In genomic region chr12:124538194-124539082, GRCh38 we compare ENCODE assay signal across 9 cellular contexts. TPM values are rescaled to one million over a fixed set of nuclear protein-coding genes. Genes with fewer than 3 reads are reported as not detected.
DNase-seq lines count a peak whose midpoint lies in the region; ATAC-seq, FAIRE-seq and TF ChIP-seq lines count a peak whose summit lies in the region.
"Had no signal": no experiment of that assay in that cellular context is flagged by ENCODE, and none has a peak within 500 bp of the region (broad histone marks: within the 10 kb centered on the region; RNA-seq: fewer than 3 reads in every experiment).

No MANE protein-coding gene starts in this region.

- no peak for ATAC-seq in HG02885 (IDR thresholded peaks at IDR 0.05; ENCODE audit: poor library complexity, unreplicated experiment)

- H3K36me3 ChIP-seq in H1 (ENCODE audit: control insufficient read depth in 2 of 4, insufficient read depth in 4 of 4, low read length in 3 of 4) (no peaks in the 10 kb centered on the region; a peak in 2 of 8 replicates), neuronal stem cell (replicated peaks in 1 of 2; ENCODE audit: control insufficient read depth in 2 of 2, insufficient read depth in 2 of 2, low read length in 2 of 2) (peaks cover 2 to 4% of the 10 kb centered on the region in 2 donors)
- peaks cover 11% of the 10 kb centered on the region for H3K36me3 ChIP-seq in effector memory CD4-positive, alpha-beta T cell (ENCODE audit: control insufficient read depth, insufficient read depth, low read length)

- H4K20me1 ChIP-seq in H1 (replicated peaks in 1 of 2; ENCODE audit: control insufficient read depth in 1 of 2, insufficient read depth in 2 of 2, low read length in 2 of 2) = peaks cover 39 to 50% of the 10 kb centered on the region in 2 experiments

- H3K23ac ChIP-seq in H1 (ENCODE audit: insufficient read length) (no peak overlapping the region), neuronal stem cell (ENCODE audit: low read depth, low read length, poor library complexity) (peak overlapping the region; percentile 59)

- no peak for FAIRE-seq in H1 (lab: Jason Lieb, UNC)
- FAIRE-seq: G401.6 had no signal

- H3K27ac ChIP-seq in H1 (ENCODE audit: low read depth, low read length) (no peak overlapping the region), neuronal stem cell (replicated peaks; ENCODE audit: low read length) (no peak overlapping the region)
- H3K27ac ChIP-seq in effector memory CD4-positive, alpha-beta T cell (ENCODE audit: insufficient read depth, low read length, poor library complexity, severe bottlenecking) = no peak overlapping the region

- TF ChIP-seq EP300 in Ishikawa (IDR thresholded peaks at IDR 0.05; ENCODE audit: borderline replicate concordance) (no peak), H1 (IDR thresholded peaks at IDR 0.05; ENCODE audit: borderline replicate concordance in 1 of 2, low read depth in 2 of 2, low read length in 2 of 2) (no peak)

- H2AK5ac ChIP-seq in H1 (ENCODE audit: low read depth, low read length) (no peak overlapping the region), neuronal stem cell (ENCODE audit: low read depth, low read length) (peak overlapping the region; percentile 76)

- no peak overlapping the region for H2BK20ac ChIP-seq in H1 (ENCODE audit: low read length)

- intact Hi-C loops in CD14-positive monocyte (cut with micrococcal nuclease) = no loop called here

- H3K4ac ChIP-seq in H1 (replicated peaks; ENCODE audit: insufficient read length, low read depth, low read length) (peak overlapping the region; percentile 61), neuronal stem cell (ENCODE audit: low read length) (peak overlapping the region; percentile 66)

- DNase-seq in CD14-positive monocyte (ENCODE audit: low spot score) (peak; percentile 58), H1 (ENCODE audit: low read depth in 1 of 2, low spot score in 2 of 2) (no peak), neuronal stem cell (ENCODE audit: low spot score) (no peak), GM10248 (ENCODE audit: extremely low spot score) (no peak)
- no peak for DNase-seq in stimulated activated CD4-positive, alpha-beta T cell treated with anti-CD3 and anti-CD28 coated beads, Interleukin-4, amount 100 ng/mL, for 4 hours
- DNase-seq in effector memory CD4-positive, alpha-beta T cell = no peak

- H3K4me2 ChIP-seq in H1 (ENCODE audit: insufficient read depth in 1 of 2, low read depth in 2 of 2, low read length in 2 of 2) = no peak overlapping the region
- peak overlapping the region; percentile 4 for H3K4me2 ChIP-seq in neuronal stem cell (ENCODE audit: insufficient read depth, low read length, poor library complexity, severe bottlenecking)

- H3K9me3 ChIP-seq in H1 (ENCODE audit: insufficient read depth in 2 of 2, low read depth in 1 of 2, low read length in 1 of 2) = no peaks in the 10 kb centered on the region
- H3K9me3 ChIP-seq in neuronal stem cell (replicated peaks in 1 of 2; ENCODE audit: control insufficient read depth in 2 of 2, insufficient read depth in 1 of 2, low read depth in 1 of 2, low read length in 2 of 2) = no peaks in the 10 kb centered on the region
- H3K9me3 ChIP-seq in effector memory CD4-positive, alpha-beta T cell (ENCODE audit: control insufficient read depth, low read length) = no peaks in the 10 kb centered on the region

- H3K18ac ChIP-seq in H1 (ENCODE audit: extremely low read depth, low read length) = peak overlapping the region; percentile 71; the same call in 1 of the 2 replicates
- H3K18ac ChIP-seq in neuronal stem cell (ENCODE audit: low read length) = peak overlapping the region; percentile 87

- H3K27me3 ChIP-seq in H1 (replicated peaks in 1 of 4; ENCODE audit: control insufficient read depth in 3 of 4, extremely low read depth in 1 of 4, insufficient read depth in 3 of 4, low read length in 3 of 4) (no peaks in the 10 kb centered on the region), neuronal stem cell (ENCODE audit: control insufficient read depth in 3 of 3, insufficient read depth in 3 of 3, low read depth in 1 of 3, low read length in 3 of 3) (no peaks in the 10 kb centered on the region)
- H3K27me3 ChIP-seq in effector memory CD4-positive, alpha-beta T cell (replicated peaks; ENCODE audit: control insufficient read depth, insufficient read depth, low read length, poor library complexity, severe bottlenecking) = no peaks in the 10 kb centered on the region

- peak overlapping the region; percentile 49 to 71 for H3K4me3 Mint-ChIP-seq in CD14-positive monocyte

- H3K4me1 ChIP-seq in H1 (replicated peaks in 1 of 4; ENCODE audit: control insufficient read depth in 3 of 4, insufficient read depth in 4 of 4, low read length in 3 of 4) (peaks cover 0 to 30% (median 13%) of the 10 kb centered on the region in 4 experiments; a peak in 6 of 7 replicates), neuronal stem cell (ENCODE audit: control insufficient read depth in 2 of 2, insufficient read depth in 1 of 2, low read depth in 1 of 2, low read length in 2 of 2) (peaks cover 15 to 28% of the 10 kb centered on the region in 2 donors)
- H3K4me1 ChIP-seq in effector memory CD4-positive, alpha-beta T cell (ENCODE audit: control insufficient read depth, insufficient read depth, low read length, poor library complexity, severe bottlenecking) = peaks cover 14% of the 10 kb centered on the region

- H2AFZ ChIP-seq in H1 (ENCODE audit: low read length) (no peak overlapping the region), neuronal stem cell (ENCODE audit: low read length) (no peak overlapping the region)

- H2BK15ac ChIP-seq in H1 (ENCODE audit: low read length) = no peak overlapping the region
- peak overlapping the region; percentile 31 for H2BK15ac ChIP-seq in neuronal stem cell (ENCODE audit: low read length)

- H4K91ac ChIP-seq in H1 (replicated peaks; ENCODE audit: insufficient read length, low read length) (no peak overlapping the region), neuronal stem cell (ENCODE audit: low read depth, low read length, poor library complexity) (peak overlapping the region; percentile 94)

- H3K27ac Mint-ChIP-seq in CD14-positive monocyte = peak overlapping the region; percentile 63 to 87 (median 81)

- CTCF ChIA-PET in H1 (lab: Charles Lee; ENCODE audit: partially characterized antibody) = interaction anchor here (0.8 to 3.3 kb wide), 11 partner anchors 12 to 227 kb away, joined by 3 to 17 read pairs (median 4); no protein-coding TSS in a partner anchor
- CTCF ChIA-PET in GM10248 (lab: Yijun Ruan, JAX) = interaction anchor here (0.8 to 1.3 kb wide), 4 partner anchors 7 to 73 kb away, joined by 3 to 4 read pairs (median 4); no protein-coding TSS in a partner anchor

- H3K79me1 ChIP-seq in H1 (ENCODE audit: low read depth, low read length) (peaks cover 14% of the 10 kb centered on the region), neuronal stem cell (ENCODE audit: low read depth, low read length) (peaks cover 27% of the 10 kb centered on the region)

- TF ChIP-seq POLR2A in H1 (IDR thresholded peaks at IDR 0.05; ENCODE audit: control extremely low read depth in 1 of 2, low read depth in 2 of 2, low read length in 2 of 2) = no peak

- WGBS in H1 (ENCODE audit: extremely low coverage in 1 of 2, insufficient coverage in 1 of 2, insufficient read length in 1 of 2, insufficient replicate concordance in 2 of 2, low coverage in 1 of 2, low lambda C conversion rate in 2 of 2, missing lambda C conversion rate in 1 of 2), 2 experiments = 86% methylated on average over 19 of the region's 22 CpGs; no CpG with 5 or more reads in 1 of the 2 experiments
- no CpG with 5 or more reads among the region's 22 CpGs for WGBS in neuronal stem cell (ENCODE audit: extremely low coverage in 2 of 2, insufficient read length in 2 of 2, insufficient replicate concordance in 1 of 2), 2 donors

- H3K56ac ChIP-seq in H1 (replicated peaks; ENCODE audit: insufficient read length, low read depth, low read length) = no peak overlapping the region

- H3K4me3 ChIP-seq in H1 (ENCODE audit: extremely low read depth in 1 of 4, insufficient read depth in 2 of 4, low read depth in 3 of 4, low read length in 4 of 4) (no peak overlapping the region), neuronal stem cell (ENCODE audit: low read length in 2 of 2) (no peak overlapping the region)
- H3K4me3 ChIP-seq in effector memory CD4-positive, alpha-beta T cell (ENCODE audit: insufficient read depth, low read depth, low read length, poor library complexity, severe bottlenecking) = no peak overlapping the region

- no peaks in the 10 kb centered on the region for H3K27me3 Mint-ChIP-seq in CD14-positive monocyte (ENCODE audit: low read depth in 3 of 3)

- TF ChIP-seq RAD21 in Ishikawa (IDR thresholded peaks at IDR 0.05; ENCODE audit: low read depth) = no peak
- no peak for TF ChIP-seq RAD21 in H1 (IDR thresholded peaks at IDR 0.05 in 1 of 2, conservative IDR thresholded peaks at IDR 0.05 in 1 of 2; ENCODE audit: low read depth in 2 of 2, low read length in 2 of 2)

- H4K8ac ChIP-seq in H1 (ENCODE audit: extremely low read depth, insufficient read depth, low read length) = 0 out of 2 replicates have a peak overlapping the region, but pooled peaks have one; percentile 60
- peak overlapping the region; percentile 95 for H4K8ac ChIP-seq in neuronal stem cell (ENCODE audit: low read depth, low read length)

- POLR2A ChIA-PET in H1 (lab: Charles Lee; ENCODE audit: partially characterized antibody) = interaction anchor here (1.0 to 1.3 kb wide), 5 partner anchors 9 to 31 kb away, joined by 3 to 4 read pairs (median 4); no protein-coding TSS in a partner anchor
- POLR2A ChIA-PET in GM10248 (lab: Yijun Ruan, JAX) = no interaction called here

- H4K5ac ChIP-seq in H1 (ENCODE audit: insufficient read length, low read depth, low read length) = no peak overlapping the region

- H3K14ac ChIP-seq in H1 (ENCODE audit: insufficient read length) = no peak overlapping the region
- H3K14ac ChIP-seq in neuronal stem cell (ENCODE audit: low read length) = peak overlapping the region; percentile 4

- H3K9me3 Mint-ChIP-seq in CD14-positive monocyte = peaks cover 0 to 2% (median 0%) of the 10 kb centered on the region in 7 donors

- peaks cover 49% of the 10 kb centered on the region for H3K4me1 Mint-ChIP-seq in CD14-positive monocyte

- H3K23me2 ChIP-seq in H1 (ENCODE audit: low read depth, low read length) = no peaks in the 10 kb centered on the region

- H2BK120ac ChIP-seq in H1 (replicated peaks; ENCODE audit: low read depth, low read length) (no peak overlapping the region), neuronal stem cell (ENCODE audit: low read depth, low read length) (no peak overlapping the region)

- H2BK5ac ChIP-seq in H1 (ENCODE audit: low read depth, low read length) (peak overlapping the region; percentile 14; the same call in 1 of the 2 replicates), neuronal stem cell (ENCODE audit: low read length) (peak overlapping the region; percentile 59)

- peaks cover 24 to 38% of the 10 kb centered on the region in 2 donors for H3K36me3 Mint-ChIP-seq in CD14-positive monocyte

- H2BK12ac ChIP-seq in H1 (ENCODE audit: low read depth, low read length) = 0 out of 2 replicates have a peak overlapping the region, but pooled peaks have one; percentile 2
- peak overlapping the region; percentile 82 for H2BK12ac ChIP-seq in neuronal stem cell (ENCODE audit: low read length)

- no peak for TF ChIP-seq CTCF in CD14-positive monocyte (IDR thresholded peaks at IDR 0.05)
- TF ChIP-seq CTCF in H1 (IDR thresholded peaks at IDR 0.05; ENCODE audit: control extremely low read depth in 1 of 3, insufficient read depth in 1 of 3, low read depth in 1 of 3, low read length in 3 of 3) = no peak
- no peak for TF ChIP-seq CTCF in GM10248 (IDR thresholded peaks at IDR 0.05; ENCODE audit: control extremely low read depth, extremely low read depth, low read depth, missing control alignments)

- peaks cover 45 to 87% of the 10 kb centered on the region in 2 experiments for H3K79me2 ChIP-seq in H1 (ENCODE audit: control insufficient read depth in 1 of 2, insufficient read depth in 2 of 2, low read length in 2 of 2)

- H3K9ac ChIP-seq in H1 (replicated peaks in 1 of 4; ENCODE audit: extremely low read depth in 1 of 4, low read depth in 3 of 4, low read length in 3 of 4) (no peak overlapping the region), neuronal stem cell (ENCODE audit: low read depth, low read length, poor library complexity) (peak overlapping the region; percentile 46)

RNA-seq across cellular contexts. Expression of gene NCOR2, which starts 29.0 kb away (rescaled TPM):
- 1 to 10 TPM; 4.7 to 5.5 TPM for polyA plus RNA-seq in CD14-positive monocyte
- 275 TPM in 2 replicates for total RNA-seq in H1 (2021; fragmentation: NEBNext Ultra II Directional; extraction: Animal tissue kit (Norgen Biotek cat#: 25700))
- polyA plus RNA-seq in H1 (2011; rRNA removed) = 14.8 and 25.3 TPM in 2 replicates
- polyA plus RNA-seq in H1 (2011; cell fraction: cytosol; rRNA removed) = 13.5 TPM
- polyA plus RNA-seq in H1 (2011; cell fraction: nucleus; rRNA removed) = 54.3 TPM
- 125 to 153 TPM (median 138 TPM) in 4 replicates for polyA plus RNA-seq in H1 (2012, experiment 1 of 2)
- polyA plus RNA-seq in H1 (2012, experiment 2 of 2) = 70.3 TPM
- polyA plus RNA-seq in H1 (2013, experiment 1 of 2) = 103 TPM
- polyA plus RNA-seq in H1 (2013, experiment 2 of 2) = 111 TPM
- polyA minus RNA-seq in H1 (2011; rRNA and poly(A)+ RNA removed) = 28.8 and 30.2 TPM in 2 replicates
- polyA minus RNA-seq in H1 (2011; cell fraction: cytosol; rRNA and poly(A)+ RNA removed) = 93.4 TPM
- polyA minus RNA-seq in H1 (2011; cell fraction: nucleus; rRNA and poly(A)+ RNA removed) = 81.3 TPM
- 80.7 TPM for polyA plus RNA-seq in neuronal stem cell (2013, experiment 1 of 2)
- 80.2 TPM for polyA plus RNA-seq in neuronal stem cell (2013, experiment 2 of 2)
